In the genomic region with DNA sequence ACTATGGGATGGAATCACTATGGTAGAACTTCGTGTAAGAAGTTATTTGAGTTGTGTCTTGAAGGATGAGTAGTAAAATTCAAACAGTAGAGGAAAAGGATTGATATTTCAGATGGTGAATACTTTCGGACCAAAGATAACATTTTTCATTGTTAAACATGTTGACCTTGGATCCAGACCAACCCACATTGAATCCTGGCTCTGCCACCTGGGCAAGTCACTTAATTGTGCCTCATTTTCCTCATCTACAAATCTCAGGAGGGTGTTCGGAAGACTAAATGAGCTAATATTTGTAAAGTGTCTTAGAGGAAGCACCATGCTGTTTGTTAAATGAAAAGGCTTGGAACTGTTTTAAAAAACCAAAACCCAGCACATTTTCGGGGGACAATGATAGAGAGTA, we compare ENCODE assay signal across 9 cellular contexts. TPM values are rescaled to one million over a fixed set of nuclear protein-coding genes. Genes with fewer than 3 reads are reported as not detected.
A peak's percentile ranks its signal among the peaks of the same experiment; 100 is the strongest.
DNase-seq lines count a peak whose midpoint lies in the region; ATAC-seq and TF ChIP-seq lines count a peak whose summit lies in the region.
"Had no signal": no experiment of that assay in that cellular context is flagged by ENCODE, and none has a peak within 500 bp of the region (broad histone marks: within the 10 kb centered on the region; RNA-seq: fewer than 3 reads in every experiment).

No MANE protein-coding gene starts in this region.

- peaks cover 4% of the 10 kb centered on the region for H3K9me3 Mint-ChIP-seq in progenitor cell of endocrine pancreas (ENCODE audit: low read depth)

- no peak for ATAC-seq in GM21360 (IDR thresholded peaks at IDR 0.05; ENCODE audit: unreplicated experiment)

- TF ChIP-seq CTCF in GM12875 (IDR thresholded peaks at IDR 0.05; ENCODE audit: borderline replicate concordance, insufficient read depth, low read depth, low read length) (no peak), coronary artery (IDR thresholded peaks at IDR 0.05) (no peak), progenitor cell of endocrine pancreas (IDR thresholded peaks at IDR 0.05; ENCODE audit: unreplicated experiment) (no peak)

- no peak overlapping the region for H3K27ac Mint-ChIP-seq in progenitor cell of endocrine pancreas

- H3K4me1 Mint-ChIP-seq in progenitor cell of endocrine pancreas (ENCODE audit: low read depth): peaks cover 8% of the 10 kb centered on the region

- H3K36me3 Mint-ChIP-seq in progenitor cell of endocrine pancreas (ENCODE audit: insufficient read depth): peaks cover 2% of the 10 kb centered on the region

- peak overlapping the region; percentile 82 for H3K4me3 Mint-ChIP-seq in progenitor cell of endocrine pancreas (ENCODE audit: low read depth)

- H3K27me3 Mint-ChIP-seq in progenitor cell of endocrine pancreas: peaks cover 2% of the 10 kb centered on the region

- peak overlapping the region in 1 of 2 donors; percentile 93 for H3K27ac ChIP-seq in coronary artery

- DNase-seq in NCI-H69 (lab: John Stamatoyannopoulos, UW) (peak; percentile 25), coronary artery (ENCODE audit: low spot score) (no peak), progenitor cell of endocrine pancreas (ENCODE audit: low spot score, unreplicated experiment) (no peak), Ammon's horn (ENCODE audit: low spot score) (no peak)
- DNase-seq in activated CD4-positive, alpha-beta T cell treated with anti-CD3 and anti-CD28 coated beads, Interleukin-2, amount 50 U/mL, for 48 hours: no peak
- DNase-seq: activated effector memory CD4-positive, alpha-beta T cell treated with Interleukin-2 at 50 U/mL for 16 hours; kidney had no signal

- H3K4me3 ChIP-seq in GM12875 (ENCODE audit: low read depth, low read length): peak overlapping the region; percentile 57
- H3K4me3 ChIP-seq in coronary artery: peak overlapping the region; percentile 71

RNA-seq across cellular contexts. Expression of a gene that starts 1.4 kb away (rescaled TPM):
- 35.2 and 35.5 TPM in 2 replicates for total RNA-seq in progenitor cell of endocrine pancreas

RNA-seq across cellular contexts. Expression of a gene that starts 4.7 kb away (rescaled TPM):
- 0.60 and 0.87 TPM in 2 replicates for total RNA-seq in progenitor cell of endocrine pancreas

RNA-seq across cellular contexts. Expression of a gene that starts 56.7 kb away (rescaled TPM):
- 4.8 and 6.2 TPM in 2 replicates for total RNA-seq in progenitor cell of endocrine pancreas
